In genomic region chr10:45253183-45253914, GRCh38 we compare ENCODE assay signal across 12 cellular contexts.
A peak's percentile ranks its signal among the peaks of the same experiment; 100 is the strongest.
DNase-seq lines count a peak whose midpoint lies in the region; ATAC-seq, FAIRE-seq and TF ChIP-seq lines count a peak whose summit lies in the region.
"Had no signal": no experiment of that assay in that cellular context is flagged by ENCODE, and none has a peak within 500 bp of the region (broad histone marks: within the 10 kb centered on the region; RNA-seq: fewer than 3 reads in every experiment).

No MANE protein-coding gene starts in this region.

- peak overlapping the region; percentile 7; the same call in 1 of the 2 replicates for H3K27ac ChIP-seq in Karpas-422 (ENCODE audit: low read length)

- peak overlapping the region; percentile 82 for H2AFZ ChIP-seq in Karpas-422 (ENCODE audit: low read length)

- H3K9me3 ChIP-seq in Karpas-422 (ENCODE audit: low read length): no peaks in the 10 kb centered on the region

- peak; percentile 89 for FAIRE-seq in GM12891 (lab: Jason Lieb, UNC)

- H4K20me1 ChIP-seq in Karpas-422 (ENCODE audit: insufficient read depth, low read depth, low read length): no peaks in the 10 kb centered on the region

- ATAC-seq in GM18909 (IDR thresholded peaks at IDR 0.05; ENCODE audit: poor library complexity, unreplicated experiment) (peak; percentile 57), HG02759 (IDR thresholded peaks at IDR 0.05; ENCODE audit: unreplicated experiment) (peak; percentile 74), GM19452 (IDR thresholded peaks at IDR 0.05; ENCODE audit: unreplicated experiment) (no peak)

- TF ChIP-seq POLR2A in GM12891 (IDR thresholded peaks at IDR 0.05; ENCODE audit: low read depth, low read length): no peak

- H3K9me2 ChIP-seq in Karpas-422 (replicated peaks; ENCODE audit: insufficient read depth, low read length): no peaks in the 10 kb centered on the region

- H3K4me3 ChIP-seq in Karpas-422 (ENCODE audit: low read length): no peak overlapping the region
- H3K4me3 ChIP-seq: skin epidermis had no signal

- H3K9ac ChIP-seq in Karpas-422 (ENCODE audit: low read length): no peak overlapping the region

- H3K27me3 ChIP-seq in Karpas-422 (ENCODE audit: low read length): no peaks in the 10 kb centered on the region

- H3K4me1 ChIP-seq in Karpas-422 (ENCODE audit: low read length): peaks cover 35% of the 10 kb centered on the region

- H3K36me3 ChIP-seq in Karpas-422 (ENCODE audit: insufficient read depth, low read length): no peaks in the 10 kb centered on the region

- H3K4me2 ChIP-seq in Karpas-422 (ENCODE audit: low read depth, low read length, poor library complexity, severe bottlenecking): no peak overlapping the region

- no peaks in the 10 kb centered on the region for H3K79me2 ChIP-seq in Karpas-422 (ENCODE audit: low read length)

- DNase-seq in GM12891 (ENCODE audit: insufficient read length, low spot score) (no peak), Karpas-422 (peak; percentile 49), NCI-H1105 treated with DMSO at 0.1 percent for 48 hours (lab: John Stamatoyannopoulos, UW) (no peak), SHP77 treated with DMSO at 0.1 percent for 48 hours (lab: John Stamatoyannopoulos, UW) (no peak), LoVo (ENCODE audit: low spot score) (no peak)
- DNase-seq: amniotic stem cell; CD8-positive, alpha-beta memory T cell; NCI-H187 had no signal

TF ChIP-seq in GM12891, 5 proteins besides CTCF, POLR2A, EP300 and RAD21:
- TF ChIP-seq PAX5 (IDR thresholded peaks at IDR 0.05; ENCODE audit: insufficient read depth, low read length, severe bottlenecking) (no peak), SPI1 (IDR thresholded peaks at IDR 0.05; ENCODE audit: low read depth, low read length) (peak; percentile 92)
